ENCODE assay signal across 23 cellular contexts in genomic region chr1:229101475-229101874, GRCh38.
DNase-seq lines count a peak whose midpoint lies in the region; ATAC-seq and TF ChIP-seq lines count a peak whose summit lies in the region.
"Had no signal": no experiment of that assay in that cellular context is flagged by ENCODE, and none has a peak within 500 bp of the region (broad histone marks: within the 10 kb centered on the region; RNA-seq: fewer than 3 reads in every experiment).

No MANE protein-coding gene starts in this region.

- no peaks in the 10 kb centered on the region for H3K27me3 ChIP-seq in mammary epithelial cell (ENCODE audit: insufficient read depth, low read length)
- no peaks in the 10 kb centered on the region for H3K27me3 ChIP-seq in breast epithelium
- H3K27me3 ChIP-seq: BLaER1 treated with 17β-estradiol and CSF1 and Interleukin-3, amounts not matched to agents 10 nM and 100 nM; SJSA1 had no signal

- TF ChIP-seq CTCF in mammary epithelial cell (conservative IDR thresholded peaks at IDR 0.05 in 1 of 2, IDR thresholded peaks at IDR 0.05 in 1 of 2; ENCODE audit: extremely low read depth in 1 of 2, insufficient read depth in 1 of 2, low read depth in 1 of 2, low read length in 2 of 2) (no peak), breast epithelium (IDR thresholded peaks at IDR 0.05) (no peak), epithelial cell of esophagus (IDR thresholded peaks at IDR 0.05; ENCODE audit: insufficient read depth, low read depth, low read length, missing control alignments) (no peak)

- H4K20me1 ChIP-seq in mammary epithelial cell (ENCODE audit: insufficient read depth, low read length): no peaks in the 10 kb centered on the region
- H4K20me1 ChIP-seq: BLaER1 treated with 17β-estradiol and CSF1 and Interleukin-3, amounts not matched to agents 10 nM and 100 nM had no signal

- H3K36me3 ChIP-seq in mammary epithelial cell (ENCODE audit: insufficient read depth, low read length): no peaks in the 10 kb centered on the region
- no peaks in the 10 kb centered on the region for H3K36me3 ChIP-seq in breast epithelium
- H3K36me3 ChIP-seq: BLaER1 treated with 17β-estradiol and CSF1 and Interleukin-3, amounts not matched to agents 10 nM and 100 nM; SJSA1 had no signal

- no peak overlapping the region for H2AFZ ChIP-seq in mammary epithelial cell (ENCODE audit: low read depth, low read length)

- H3K4me3 ChIP-seq in mammary epithelial cell (replicated peaks in 1 of 3; ENCODE audit: insufficient read depth in 1 of 3, low read depth in 2 of 3, low read length in 3 of 3) (no peak overlapping the region), breast epithelium (no peak overlapping the region), epithelial cell of esophagus (ENCODE audit: low read length) (no peak overlapping the region)
- H3K4me3 ChIP-seq: BLaER1 treated with 17β-estradiol and CSF1 and Interleukin-3, amounts not matched to agents 10 nM and 100 nM; SJSA1 had no signal

- H3K27ac ChIP-seq in mammary epithelial cell (ENCODE audit: insufficient read depth, low read depth, low read length) (no peak overlapping the region), breast epithelium (no peak overlapping the region)
- H3K27ac ChIP-seq: BLaER1 treated with 17β-estradiol and CSF1 and Interleukin-3, amounts not matched to agents 10 nM and 100 nM; SJSA1 had no signal

- BruUV-seq in mammary epithelial cell (replicated peaks; lab: Mats Ljungman, UMichigan): no TSS peak

- intact Hi-C loops in mammary epithelial cell (cut with micrococcal nuclease) (no loop called here), breast epithelium (cut with DNase I; ENCODE audit: low total_unique reads) (no loop called here)

- WGBS in mammary epithelial cell (ENCODE audit: low coverage, missing lambda C conversion rate): 10% methylated on average over 8 of the region's 8 CpGs

- in situ Hi-C loops in mammary epithelial cell (cut with MboI; ENCODE audit: low sequenced_read_pairs in 2 of 2): no loop called here

- dilution Hi-C loops in mammary epithelial cell (cut with HindIII; ENCODE audit: low sequenced_read_pairs): no loop called here

- no peaks in the 10 kb centered on the region for H3K79me2 ChIP-seq in mammary epithelial cell (ENCODE audit: insufficient read depth, low read length)

- peak; percentile 42 for DNase-seq in mammary epithelial cell
- DNase-seq in breast epithelium (ENCODE audit: low spot score in 2 of 2): no peak
- peak; percentile 27 for DNase-seq in epithelial cell of esophagus (ENCODE audit: low read depth)
- DNase-seq in left lobe of liver (ENCODE audit: low spot score): peak; percentile 37
- no peak for DNase-seq in SIG-M5 treated with dmso at 0.1 percent for 504 hours (lab: John Stamatoyannopoulos, UW; ENCODE audit: unreplicated experiment)
- DNase-seq in NCI-H1694 treated with DMSO at 0.1 percent for 48 hours (lab: John Stamatoyannopoulos, UW): no peak
- no peak for DNase-seq in T-helper 2 cell
- DNase-seq in NCI-H2171 (lab: John Stamatoyannopoulos, UW): no peak
- DNase-seq: 8988T; Calu3; CD4-positive, alpha-beta memory T cell; DMS153; EL; GF-D8; H9; KBM-7; NCI-H1092 treated with DMSO at 0.1 percent for 48 hours; NCI-H2081 treated with DMSO at 0.1 percent for 48 hours; NCI-H446; NCI-H526; OCI-M1 had no signal

- CTCF ChIA-PET in mammary epithelial cell (lab: Charles Lee; ENCODE audit: low non-redundant PET): no interaction called here

- H3K9me3 ChIP-seq in mammary epithelial cell (replicated peaks; ENCODE audit: insufficient read depth, low read length): no peaks in the 10 kb centered on the region
- H3K9me3 ChIP-seq in breast epithelium: no peaks in the 10 kb centered on the region
- H3K9me3 ChIP-seq: SJSA1 had no signal

- H3K4me2 ChIP-seq in mammary epithelial cell (ENCODE audit: insufficient read depth, low read depth, low read length): peak overlapping the region; percentile 28
- H3K4me2 ChIP-seq: BLaER1 treated with 17β-estradiol and CSF1 and Interleukin-3, amounts not matched to agents 10 nM and 100 nM had no signal

- H3K4me1 ChIP-seq in mammary epithelial cell (ENCODE audit: insufficient read depth, low read length) (peaks cover 7% of the 10 kb centered on the region), breast epithelium (no peaks in the 10 kb centered on the region)
- H3K4me1 ChIP-seq: SJSA1 had no signal

- no peak overlapping the region for H3K9ac ChIP-seq in mammary epithelial cell (ENCODE audit: insufficient read depth, low read length)
- H3K9ac ChIP-seq: BLaER1 treated with 17β-estradiol and CSF1 and Interleukin-3, amounts not matched to agents 10 nM and 100 nM had no signal

- ATAC-seq in left lobe of liver: no peak

- TF ChIP-seq POLR2A in breast epithelium (IDR thresholded peaks at IDR 0.05): no peak

Comparison
In these comparisons a context has a peak if more than half of its experiments do, and no peak if none do; other contexts are left out.
1. DNase-seq: peak in mammary epithelial cell (single experiment), epithelial cell of esophagus (single experiment) and left lobe of liver (single experiment); none in breast epithelium (0 of 2), SIG-M5 treated with dmso at 0.1 percent for 504 hours (single experiment), NCI-H1694 treated with DMSO at 0.1 percent for 48 hours (single experiment), T-helper 2 cell (0 of 5) and NCI-H2171 (single experiment).